ENCODE assay signal across 1 cellular context in genomic region chr21:42476493-42477342, GRCh38.
TF ChIP-seq lines count a peak whose summit lies in the region.

No MANE protein-coding gene starts in this region.

TF ChIP-seq in GM12878, 131 proteins besides CTCF, POLR2A, EP300 and RAD21 (continues in another document):
- TF ChIP-seq LARP7 (IDR thresholded peaks at IDR 0.05) (no peak), FOS (IDR thresholded peaks at IDR 0.05; ENCODE audit: borderline replicate concordance, extremely low read depth, insufficient read length) (no peak), NKRF (conservative IDR thresholded peaks at IDR 0.05) (no peak), ZBED1 (IDR thresholded peaks at IDR 0.05; ENCODE audit: borderline replicate concordance) (no peak), BHLHE40 (IDR thresholded peaks at IDR 0.05; ENCODE audit: borderline replicate concordance in 1 of 2, low read depth in 2 of 2, low read length in 1 of 2) (0 out of 4 replicates have a peak, but pooled peaks of 1 of the 2 experiments have one; percentile 0), NFIC (IDR thresholded peaks at IDR 0.05; ENCODE audit: low read depth, low read length) (no peak), TBL1XR1 (IDR thresholded peaks at IDR 0.05; ENCODE audit: low read depth, low read length) (0 out of 2 replicates have a peak, but pooled peaks have one; percentile 34), ZBTB4 (CRISPR knock-in tag; IDR thresholded peaks at IDR 0.05) (no peak), YY1 (IDR thresholded peaks at IDR 0.05; ENCODE audit: low read depth, low read length) (no peak), BCL11A (IDR thresholded peaks at IDR 0.05; ENCODE audit: low read depth, low read length) (no peak), ZBTB40 (IDR thresholded peaks at IDR 0.05; ENCODE audit: borderline replicate concordance) (no peak), BCL3 (IDR thresholded peaks at IDR 0.05; ENCODE audit: borderline replicate concordance, insufficient read depth, low read depth, low read length, poor library complexity, severe bottlenecking) (peak; percentile 23), ZBTB33 (IDR thresholded peaks at IDR 0.05) (no peak), ATF2 (IDR thresholded peaks at IDR 0.05; ENCODE audit: low read length) (no peak), TCF7 (IDR thresholded peaks at IDR 0.05; ENCODE audit: borderline replicate concordance) (no peak), TCF3 (IDR thresholded peaks at IDR 0.05; ENCODE audit: borderline replicate concordance, insufficient read depth, low read depth, low read length) (0 out of 2 replicates have a peak, but pooled peaks have one; percentile 12), SRF (IDR thresholded peaks at IDR 0.05; ENCODE audit: low read depth in 2 of 2, low read length in 2 of 2) (no peak), E4F1 (IDR thresholded peaks at IDR 0.05; ENCODE audit: borderline replicate concordance, partially characterized antibody) (no peak), ELK1 (IDR thresholded peaks at IDR 0.05; ENCODE audit: low read depth, low read length) (no peak), BRCA1 (IDR thresholded peaks at IDR 0.05; ENCODE audit: low read depth, low read length) (no peak), EED (IDR thresholded peaks at IDR 0.05; ENCODE audit: low read depth) (peak; percentile 43; the same call in 1 of the 2 replicates), MEF2B (IDR thresholded peaks at IDR 0.05; ENCODE audit: partially characterized antibody, poor library complexity, severe bottlenecking) (peak; percentile 42), ETV6 (conservative IDR thresholded peaks at IDR 0.05 in 1 of 2, IDR thresholded peaks at IDR 0.05 in 1 of 2; ENCODE audit: borderline replicate concordance in 1 of 2, low read depth in 1 of 2) (no peak), NR2C1 (IDR thresholded peaks at IDR 0.05) (no peak), SUPT20H (IDR thresholded peaks at IDR 0.05; ENCODE audit: borderline replicate concordance, control insufficient read depth, low read depth, low read length) (no peak), JUNB (IDR thresholded peaks at IDR 0.05) (no peak), ZBTB11 (CRISPR knock-in tag; IDR thresholded peaks at IDR 0.05) (no peak), IKZF2 (IDR thresholded peaks at IDR 0.05) (peak; percentile 59 to 67), TARDBP (IDR thresholded peaks at IDR 0.05; ENCODE audit: borderline replicate concordance) (no peak), RUNX3 (IDR thresholded peaks at IDR 0.05; ENCODE audit: low read length) (peak; percentile 38; the same call in 1 of the 2 replicates), FOXK2 (IDR thresholded peaks at IDR 0.05) (no peak), CEBPB (IDR thresholded peaks at IDR 0.05; ENCODE audit: borderline replicate concordance in 1 of 2, low read depth in 2 of 2, low read length in 2 of 2) (no peak), ZNF622 (IDR thresholded peaks at IDR 0.05) (no peak), POLR2AphosphoS5 (IDR thresholded peaks at IDR 0.05; ENCODE audit: low read length) (no peak), SREBF1 (IDR thresholded peaks at IDR 0.05; ENCODE audit: low read length) (no peak), CBX3 (IDR thresholded peaks at IDR 0.05; ENCODE audit: borderline replicate concordance, low read depth) (no peak), STAT3 (IDR thresholded peaks at IDR 0.05; ENCODE audit: low read depth, low read length) (no peak)
